In genomic region chr12:57620245-57620935, GRCh38 we compare ENCODE assay signal across 11 cellular contexts. TPM values are rescaled to one million over a fixed set of nuclear protein-coding genes. Genes with fewer than 3 reads are reported as not detected.
A peak's percentile ranks its signal among the peaks of the same experiment; 100 is the strongest.
DNase-seq lines count a peak whose midpoint lies in the region; ATAC-seq and TF ChIP-seq lines count a peak whose summit lies in the region.
"Had no signal": no experiment of that assay in that cellular context is flagged by ENCODE, and none has a peak within 500 bp of the region (broad histone marks: within the 10 kb centered on the region; RNA-seq: fewer than 3 reads in every experiment).

No MANE protein-coding gene starts in this region.

- BruUV-seq in Calu3 (replicated peaks; lab: Mats Ljungman, UMichigan), result no TSS peak

- TF ChIP-seq CTCF in CD14-positive monocyte (IDR thresholded peaks at IDR 0.05), result no peak
- no peak for TF ChIP-seq CTCF in Calu3 (IDR thresholded peaks at IDR 0.05; ENCODE audit: unreplicated experiment)
- TF ChIP-seq CTCF in GM20000 (IDR thresholded peaks at IDR 0.05; ENCODE audit: extremely low read depth, missing control alignments), result no peak

- H3K9me3 Mint-ChIP-seq in CD14-positive monocyte, result peaks cover 0 to 27% (median 6%) of the 10 kb centered on the region in 7 donors
- no peaks in the 10 kb centered on the region for H3K9me3 Mint-ChIP-seq in Calu3 (ENCODE audit: low read depth, unreplicated experiment)
- no peaks in the 10 kb centered on the region for H3K9me3 Mint-ChIP-seq in activated T-helper 2 cell treated with anti-CD3 and anti-CD28 coated beads, Interferon-gamma antibody, Interleukin-2, Interleukin-4, amounts not matched to agents 10 μg/mL and 5 μg/mL and 100 μg/mL, durations not matched to agents 14 hours and 24 hours and 36 hours

- H3K4me3 Mint-ChIP-seq in CD14-positive monocyte, result peak overlapping the region; percentile 73 to 93
- peak overlapping the region; percentile 67 for H3K4me3 Mint-ChIP-seq in Calu3 (ENCODE audit: low read depth, unreplicated experiment)
- peak overlapping the region; percentile 74 for H3K4me3 Mint-ChIP-seq in activated T-helper 2 cell treated with anti-CD3 and anti-CD28 coated beads, Interferon-gamma antibody, Interleukin-2, Interleukin-4, amounts not matched to agents 10 μg/mL and 5 μg/mL and 100 μg/mL, durations not matched to agents 14 hours and 24 hours and 36 hours (ENCODE audit: low read depth)

- H3K36me3 Mint-ChIP-seq in CD14-positive monocyte (peaks cover 13 to 14% of the 10 kb centered on the region in 2 donors), Calu3 (ENCODE audit: insufficient read depth, unreplicated experiment) (no peaks in the 10 kb centered on the region)
- no peaks in the 10 kb centered on the region for H3K36me3 Mint-ChIP-seq in activated T-helper 2 cell treated with anti-CD3 and anti-CD28 coated beads, Interferon-gamma antibody, Interleukin-2, Interleukin-4, amounts not matched to agents 10 μg/mL and 5 μg/mL and 100 μg/mL, durations not matched to agents 14 hours and 24 hours and 36 hours (ENCODE audit: low read depth)

- intact Hi-C loops in CD14-positive monocyte (cut with micrococcal nuclease) (loop anchor here in 1 of 2 donors (5.0 to 10.0 kb wide), 2 partner anchors 38 to 146 kb away; partner anchors contain the start of gene ARHGAP9), Calu3 (cut with micrococcal nuclease; ENCODE audit: unreplicated experiment) (loop anchor here (10.0 kb wide), 1 partner anchor 166 kb away; the partner anchor contains the start of genes GLI1 and INHBE)
- intact Hi-C loops in activated T-helper 2 cell treated with anti-CD3 and anti-CD28 coated beads, Interferon-gamma antibody, Interleukin-2, Interleukin-4, amounts not matched to agents 10 μg/mL and 5 μg/mL and 100 μg/mL, durations not matched to agents 14 hours and 24 hours and 36 hours (cut with micrococcal nuclease), result loop anchor here (2.0 to 5.0 kb wide), 2 partner anchors 162 to 378 kb away; partner anchors contain the start of gene GLI1

- ATAC-seq in HG03045 (IDR thresholded peaks at IDR 0.05; ENCODE audit: unreplicated experiment) (no peak), HG02852 (IDR thresholded peaks at IDR 0.05; ENCODE audit: unreplicated experiment) (no peak)

- POLR2A ChIA-PET in HEK293T (lab: Yijun Ruan, JAX), result interaction anchor here (2.2 kb wide), 1 partner anchor 9 kb away, joined by 7 read pairs; the partner anchor contains the start of gene ARHGEF25

- H3K27me3 Mint-ChIP-seq in CD14-positive monocyte (ENCODE audit: low read depth in 3 of 3) (peaks cover 89 to 96% (median 94%) of the 10 kb centered on the region in 3 donors), Calu3 (ENCODE audit: unreplicated experiment) (peaks cover 100% of the 10 kb centered on the region)
- peaks cover 88% of the 10 kb centered on the region for H3K27me3 Mint-ChIP-seq in activated T-helper 2 cell treated with anti-CD3 and anti-CD28 coated beads, Interferon-gamma antibody, Interleukin-2, Interleukin-4, amounts not matched to agents 10 μg/mL and 5 μg/mL and 100 μg/mL, durations not matched to agents 14 hours and 24 hours and 36 hours (ENCODE audit: low read depth)

- no peak for DNase-seq in CD14-positive monocyte (ENCODE audit: low spot score)
- no peak for DNase-seq in Calu3
- no peak for DNase-seq in activated T-helper 2 cell treated with anti-CD3 and anti-CD28 coated beads, Interferon-gamma antibody, Interleukin-2, Interleukin-4, amounts not matched to agents 10 μg/mL and 5 μg/mL and 100 μg/mL, durations not matched to agents 14 hours and 24 hours and 36 hours (ENCODE audit: low spot score)
- DNase-seq in mesenteric fat pad (ENCODE audit: low spot score), result peak; percentile 24
- no peak for DNase-seq in GM20000 (ENCODE audit: low spot score)
- DNase-seq in HEK293T (ENCODE audit: extremely low spot score), result no peak
- DNase-seq: NCI-H1417 treated with DMSO at 0.1 percent for 48 hours had no signal

- CTCF ChIA-PET in Calu3 (lab: Charles Lee), result interaction anchor here (1.1 to 2.7 kb wide), 4 partner anchors 13 to 38 kb away, joined by 3 to 16 read pairs (median 4); no protein-coding TSS in a partner anchor
- CTCF ChIA-PET in HEK293T (lab: Yijun Ruan, JAX), result interaction anchor here (1.1 to 2.6 kb wide), 2 partner anchors 9 to 37 kb away, joined by 3 to 22 read pairs; partner anchors contain the start of gene ARHGEF25

- H3K27ac Mint-ChIP-seq in CD14-positive monocyte (no peak overlapping the region), Calu3 (ENCODE audit: unreplicated experiment) (no peak overlapping the region)
- H3K27ac Mint-ChIP-seq in activated T-helper 2 cell treated with anti-CD3 and anti-CD28 coated beads, Interferon-gamma antibody, Interleukin-2, Interleukin-4, amounts not matched to agents 10 μg/mL and 5 μg/mL and 100 μg/mL, durations not matched to agents 14 hours and 24 hours and 36 hours, result peak overlapping the region; percentile 33

- H3K4me1 Mint-ChIP-seq in CD14-positive monocyte (peaks cover 25% of the 10 kb centered on the region), Calu3 (ENCODE audit: low read depth, unreplicated experiment) (peaks cover 15% of the 10 kb centered on the region)
- peaks cover 15% of the 10 kb centered on the region for H3K4me1 Mint-ChIP-seq in activated T-helper 2 cell treated with anti-CD3 and anti-CD28 coated beads, Interferon-gamma antibody, Interleukin-2, Interleukin-4, amounts not matched to agents 10 μg/mL and 5 μg/mL and 100 μg/mL, durations not matched to agents 14 hours and 24 hours and 36 hours (ENCODE audit: low read depth)

TF ChIP-seq in HEK293T, 16 proteins besides CTCF, POLR2A, EP300 and RAD21:
- TF ChIP-seq TARDBP (IDR thresholded peaks at IDR 0.05), result no peak
- TF ChIP-seq FOXM1 (IDR thresholded peaks at IDR 0.05; ENCODE audit: borderline replicate concordance), result no peak
- TF ChIP-seq ARNT (IDR thresholded peaks at IDR 0.05), result no peak
- TF ChIP-seq SUZ12 (IDR thresholded peaks at IDR 0.05), result no peak
- no peak for TF ChIP-seq L3MBTL2 (conservative IDR thresholded peaks at IDR 0.05)
- TF ChIP-seq ZNF384 (IDR thresholded peaks at IDR 0.05), result no peak
- TF ChIP-seq LEF1 (IDR thresholded peaks at IDR 0.05; ENCODE audit: borderline replicate concordance), result no peak
- TF ChIP-seq FOXA1 (IDR thresholded peaks at IDR 0.05), result no peak
- no peak for TF ChIP-seq BHLHE40 (IDR thresholded peaks at IDR 0.05; ENCODE audit: borderline replicate concordance)
- no peak for TF ChIP-seq HDGF (IDR thresholded peaks at IDR 0.05; ENCODE audit: borderline replicate concordance)

RNA-seq across cellular contexts. Expression of gene ARHGEF25, which starts 9.2 kb away (rescaled TPM):
- polyA plus RNA-seq in CD14-positive monocyte, result not detected
- 2.2 and 4.7 TPM in 2 replicates for total RNA-seq in Calu3 (2022)
- 1.9 and 2.3 TPM in 2 replicates for total RNA-seq in activated T-helper 2 cell treated with anti-CD3 and anti-CD28 coated beads, Interferon-gamma antibody, Interleukin-2, Interleukin-4, amounts not matched to agents 10 μg/mL and 5 μg/mL and 100 μg/mL, durations not matched to agents 14 hours and 24 hours and 36 hours
- total RNA-seq in mesenteric fat pad, result 12.8 TPM

RNA-seq across cellular contexts. Expression of gene B4GALNT1, which starts 12.6 kb away (rescaled TPM):
- polyA plus RNA-seq in CD14-positive monocyte, result not detected
- 8.1 and 11.1 TPM in 2 replicates for total RNA-seq in Calu3 (2022)
- 10.8 and 11.3 TPM in 2 replicates for total RNA-seq in activated T-helper 2 cell treated with anti-CD3 and anti-CD28 coated beads, Interferon-gamma antibody, Interleukin-2, Interleukin-4, amounts not matched to agents 10 μg/mL and 5 μg/mL and 100 μg/mL, durations not matched to agents 14 hours and 24 hours and 36 hours
- 2.7 TPM for total RNA-seq in mesenteric fat pad
- total RNA-seq: cardiac muscle cell had no signal

RNA-seq across cellular contexts. Expression of gene DTX3, which starts 15.8 kb away (rescaled TPM):
- polyA plus RNA-seq in CD14-positive monocyte, result under 1 TPM in 1 of 2 donors, not detected in 1; 0.08 TPM
- total RNA-seq in Calu3 (2022) (23.1 and 25.9 TPM in 2 replicates), mesenteric fat pad (7.2 TPM)
- total RNA-seq in activated T-helper 2 cell treated with anti-CD3 and anti-CD28 coated beads, Interferon-gamma antibody, Interleukin-2, Interleukin-4, amounts not matched to agents 10 μg/mL and 5 μg/mL and 100 μg/mL, durations not matched to agents 14 hours and 24 hours and 36 hours, result 17.7 and 21.7 TPM in 2 replicates
- total RNA-seq: HT-29 had no signal

RNA-seq across cellular contexts. Expression of gene PIP4K2C, which starts 29.4 kb away (rescaled TPM):
- 10 to 100 TPM; 12.3 to 16.9 TPM for polyA plus RNA-seq in CD14-positive monocyte
- total RNA-seq in Calu3 (2022) (66.3 and 80.3 TPM in 2 replicates), mesenteric fat pad (14.3 TPM)
- 23.2 and 24.6 TPM in 2 replicates for total RNA-seq in activated T-helper 2 cell treated with anti-CD3 and anti-CD28 coated beads, Interferon-gamma antibody, Interleukin-2, Interleukin-4, amounts not matched to agents 10 μg/mL and 5 μg/mL and 100 μg/mL, durations not matched to agents 14 hours and 24 hours and 36 hours
